ENCODE assay signal across 7 cellular contexts in the genomic region with DNA sequence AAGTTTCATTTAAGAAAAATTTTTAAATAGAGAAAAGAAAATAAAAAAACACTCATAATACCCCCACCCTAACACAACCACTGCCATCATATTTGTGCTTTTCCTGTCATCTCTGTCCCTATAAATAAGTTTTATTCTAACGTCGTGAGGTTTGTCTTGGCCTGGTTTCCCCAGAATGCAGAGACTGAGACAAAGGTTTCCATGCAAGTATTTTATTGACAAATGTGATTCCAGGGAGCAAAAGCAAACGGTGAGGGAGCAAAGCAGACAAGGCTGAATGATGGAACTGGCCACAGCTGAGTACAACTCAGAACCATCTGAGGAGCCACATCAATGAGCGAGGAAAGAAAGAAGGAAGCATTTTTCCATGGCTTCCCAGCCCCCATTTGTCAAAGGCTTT.
"Had no signal": no experiment of that assay in that cellular context is flagged by ENCODE, and none has a peak within 500 bp of the region (broad histone marks: within the 10 kb centered on the region; RNA-seq: fewer than 3 reads in every experiment).

No MANE protein-coding gene starts in this region.

- H3K4me2 ChIP-seq: KMS-11 had no signal

- DNase-seq: IMR-90, KBM-7, KG1 had no signal

- FAIRE-seq: HTR-8/SVneo, K562 had no signal

- H3K4me3 ChIP-seq: K562 had no signal

- ATAC-seq: K562 had no signal

- H3K27ac ChIP-seq: HL-60, KMS-11 had no signal

- H3K9ac ChIP-seq: KMS-11 had no signal
